ENCODE assay signal across 1 cellular context in the genomic region with DNA sequence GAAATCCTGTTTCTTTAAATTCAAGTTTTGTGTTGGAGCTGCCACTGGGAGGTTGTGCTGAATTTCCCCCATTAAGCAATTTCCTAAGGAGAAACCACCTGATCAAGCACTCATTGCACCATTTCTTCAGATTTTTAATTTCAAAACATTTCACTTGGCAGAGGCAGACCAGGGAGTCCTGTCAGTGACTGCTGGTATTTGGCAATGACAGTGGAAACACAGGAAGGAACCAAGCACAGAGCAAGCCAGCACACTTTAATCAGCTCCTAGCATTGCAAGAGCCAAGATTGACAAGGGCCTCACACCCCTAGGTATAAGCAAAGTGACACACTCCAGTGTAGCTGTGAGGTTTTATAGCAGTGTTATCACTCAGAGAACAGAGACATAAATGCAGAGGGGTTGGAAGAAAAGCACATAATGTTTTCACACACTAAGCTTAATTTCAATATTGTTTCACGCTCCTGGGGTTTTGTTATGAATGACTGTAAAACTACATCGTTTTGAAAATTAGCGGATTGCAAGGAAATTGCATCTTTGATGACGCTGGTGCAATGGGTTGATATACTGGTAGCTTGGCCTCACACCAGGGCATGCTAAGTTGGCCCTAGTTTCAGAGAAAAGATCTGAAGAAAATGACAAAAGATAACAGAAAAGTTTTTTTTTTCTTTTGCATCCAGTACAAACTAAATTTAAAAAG.
TF ChIP-seq lines count a peak whose summit lies in the region.

No MANE protein-coding gene starts in this region.

TF ChIP-seq in IMR-90, 13 proteins besides CTCF, POLR2A, EP300 and RAD21:
- TF ChIP-seq CEBPB (IDR thresholded peaks at IDR 0.05; ENCODE audit: low read depth, low read length) (peak; percentile 46; the same call in 1 of the 2 replicates), FOS (IDR thresholded peaks at IDR 0.05; ENCODE audit: low read depth, low read length) (no peak)
